8 cellular contexts compared by ENCODE assay signal in the genomic region with DNA sequence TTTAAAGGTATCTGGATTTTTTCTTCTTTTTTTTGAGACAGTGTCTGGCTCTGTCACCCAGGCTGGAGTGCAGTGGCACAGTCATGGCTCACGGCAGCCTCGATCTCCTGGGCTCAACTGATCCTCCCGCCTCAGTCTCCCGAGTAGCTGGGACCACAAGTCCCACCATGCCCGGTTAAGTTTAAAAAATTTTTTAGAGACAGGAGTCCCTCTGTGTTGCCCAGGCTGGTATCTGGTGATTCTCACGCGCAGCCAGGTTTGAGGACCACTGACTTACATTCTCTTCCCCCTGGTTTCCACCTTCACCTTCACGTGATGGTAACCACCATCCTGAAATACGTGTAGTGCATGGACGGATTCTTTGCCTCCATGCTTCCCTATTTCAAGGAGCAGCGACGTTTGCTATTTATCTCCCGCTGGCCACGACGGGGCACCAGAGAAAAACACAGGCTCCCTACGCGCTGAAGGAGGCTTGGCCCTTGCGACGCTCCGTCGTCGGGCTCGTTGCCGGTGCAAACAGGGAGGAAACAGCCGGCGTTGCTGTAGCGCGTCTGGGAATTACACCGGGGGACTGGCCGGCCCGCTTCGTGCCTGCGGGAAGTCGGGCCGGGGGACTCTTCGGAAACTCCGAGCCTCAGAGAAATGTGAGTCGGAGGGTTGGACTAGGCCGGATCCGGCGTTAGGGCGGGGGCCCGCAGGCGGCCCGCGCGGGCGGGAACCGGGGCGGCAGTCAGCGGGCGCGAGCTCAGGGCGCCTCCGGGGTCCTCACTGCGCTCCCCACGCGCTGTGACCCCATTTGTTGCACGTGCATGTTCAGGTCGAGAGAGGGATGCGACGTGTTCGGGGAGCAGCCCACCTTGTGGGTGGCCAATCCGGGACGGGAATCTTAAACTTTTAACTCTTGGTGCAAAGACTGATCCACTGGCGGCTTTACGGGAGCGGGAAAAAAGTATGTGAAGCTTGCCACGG. TPM values are rescaled to one million over a fixed set of nuclear protein-coding genes. Genes with fewer than 3 reads are reported as not detected.
DNase-seq lines count a peak whose midpoint lies in the region; ATAC-seq, FAIRE-seq and TF ChIP-seq lines count a peak whose summit lies in the region.

A gene with protein sequence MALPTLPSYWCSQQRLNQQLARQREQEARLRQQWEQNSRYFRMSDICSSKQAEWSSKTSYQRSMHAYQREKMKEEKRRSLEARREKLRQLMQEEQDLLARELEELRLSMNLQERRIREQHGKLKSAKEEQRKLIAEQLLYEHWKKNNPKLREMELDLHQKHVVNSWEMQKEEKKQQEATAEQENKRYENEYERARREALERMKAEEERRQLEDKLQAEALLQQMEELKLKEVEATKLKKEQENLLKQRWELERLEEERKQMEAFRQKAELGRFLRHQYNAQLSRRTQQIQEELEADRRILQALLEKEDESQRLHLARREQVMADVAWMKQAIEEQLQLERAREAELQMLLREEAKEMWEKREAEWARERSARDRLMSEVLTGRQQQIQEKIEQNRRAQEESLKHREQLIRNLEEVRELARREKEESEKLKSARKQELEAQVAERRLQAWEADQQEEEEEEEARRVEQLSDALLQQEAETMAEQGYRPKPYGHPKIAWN (plus strand): TSS at position 492 of the 969 bp plus-strand sequence. CDS start 2,753 bp downstream, outside the sequence.

- TF ChIP-seq RAD21 in H1 (IDR thresholded peaks at IDR 0.05 in 1 of 2, conservative IDR thresholded peaks at IDR 0.05 in 1 of 2; ENCODE audit: low read depth in 2 of 2, low read length in 2 of 2), result no peak

- no peak for TF ChIP-seq POLR2A in H1 (IDR thresholded peaks at IDR 0.05; ENCODE audit: control extremely low read depth in 1 of 2, low read depth in 2 of 2, low read length in 2 of 2)

- H3K4me3 ChIP-seq in BLaER1 (peak within 1 kb of the TSS; percentile 87), H1 (ENCODE audit: extremely low read depth in 1 of 4, insufficient read depth in 2 of 4, low read depth in 3 of 4, low read length in 4 of 4) (peak within 1 kb of the TSS; percentile 45 to 75 (median 66)), mesenchymal stem cell (ENCODE audit: insufficient read depth in 1 of 2, low read depth in 1 of 2, low read length in 2 of 2) (peak within 1 kb of the TSS; percentile 76 to 92)

- H3K79me1 ChIP-seq in H1 (ENCODE audit: low read depth, low read length) (no peaks in the 10 kb centered on the region), mesenchymal stem cell (replicated peaks; ENCODE audit: low read length, poor library complexity, severe bottlenecking) (peaks cover 15% of the 10 kb centered on the region)

- H2AFZ ChIP-seq in H1 (ENCODE audit: low read length) (peak within 1 kb of the TSS; percentile 95), mesenchymal stem cell (ENCODE audit: low read depth, low read length) (peak within 1 kb of the TSS; percentile 81)

- H3K4ac ChIP-seq in H1 (replicated peaks; ENCODE audit: insufficient read length, low read depth, low read length) (no peak within 1 kb of the TSS), mesenchymal stem cell (ENCODE audit: low read depth in 1 of 2, low read length in 2 of 2) (peak within 1 kb of the TSS in 1 of 2 experiments; percentile 93)

- ATAC-seq in GM19351 (IDR thresholded peaks at IDR 0.05; ENCODE audit: unreplicated experiment), result peak; percentile 79

- no peak within 1 kb of the TSS for H3K18ac ChIP-seq in H1 (ENCODE audit: extremely low read depth, low read length)
- H3K18ac ChIP-seq in mesenchymal stem cell (ENCODE audit: low read depth in 1 of 2, low read length in 2 of 2), result peak within 1 kb of the TSS; percentile 61 to 63

- WGBS in H1 (ENCODE audit: extremely low coverage in 1 of 2, insufficient coverage in 1 of 2, insufficient read length in 1 of 2, insufficient replicate concordance in 2 of 2, low coverage in 1 of 2, low lambda C conversion rate in 2 of 2, missing lambda C conversion rate in 1 of 2), 2 experiments, result 11% methylated on average over 42 of the region's 69 CpGs; no CpG with 5 or more reads in 1 of the 2 experiments
- 5% methylated on average over 67 of the region's 69 CpGs for WGBS in mesenchymal stem cell

- peak within 1 kb of the TSS; percentile 90 for H3K4me2 ChIP-seq in BLaER1
- peak within 1 kb of the TSS; percentile 86 to 93 for H3K4me2 ChIP-seq in H1 (ENCODE audit: insufficient read depth in 1 of 2, low read depth in 2 of 2, low read length in 2 of 2)
- peak within 1 kb of the TSS; percentile 98 for H3K4me2 ChIP-seq in mesenchymal stem cell (ENCODE audit: low read length, poor library complexity, severe bottlenecking)

- H3K79me2 ChIP-seq in H1 (ENCODE audit: control insufficient read depth in 1 of 2, insufficient read depth in 2 of 2, low read length in 2 of 2), result no peaks in the 10 kb centered on the region

- H3K14ac ChIP-seq in H1 (ENCODE audit: insufficient read length) (no peak within 1 kb of the TSS), mesenchymal stem cell (ENCODE audit: low read length in 2 of 2) (peak within 1 kb of the TSS in 1 of 2 experiments; percentile 11)

- no peak for TF ChIP-seq CTCF in H1 (IDR thresholded peaks at IDR 0.05; ENCODE audit: control extremely low read depth in 1 of 3, insufficient read depth in 1 of 3, low read depth in 1 of 3, low read length in 3 of 3)

- CTCF ChIA-PET in H1 (lab: Charles Lee; ENCODE audit: partially characterized antibody), result interaction anchor here (0.6 to 3.0 kb wide), 12 partner anchors 9 to 136 kb away, joined by 3 to 21 read pairs (median 4); no protein-coding TSS in a partner anchor

- H3K4me1 ChIP-seq in BLaER1 (peaks cover 33% of the 10 kb centered on the region), H1 (replicated peaks in 1 of 4; ENCODE audit: control insufficient read depth in 3 of 4, insufficient read depth in 4 of 4, low read length in 3 of 4) (peaks cover 0 to 10% (median 2%) of the 10 kb centered on the region in 4 experiments; a peak in 3 of 7 replicates), mesenchymal stem cell (ENCODE audit: control insufficient read depth, insufficient read depth, low read depth, low read length) (peaks cover 4% of the 10 kb centered on the region)

- H3K9ac ChIP-seq in BLaER1, result peak within 1 kb of the TSS; percentile 93
- H3K9ac ChIP-seq in H1 (replicated peaks in 1 of 4; ENCODE audit: extremely low read depth in 1 of 4, low read depth in 3 of 4, low read length in 3 of 4), result peak within 1 kb of the TSS; percentile 39 to 71 (median 44)
- peak within 1 kb of the TSS; percentile 91 for H3K9ac ChIP-seq in mesenchymal stem cell (ENCODE audit: low read length)

- DNase-seq in HS-5 (ENCODE audit: low read depth), result peak; percentile 68
- DNase-seq in NOMO-1 treated with DMSO at 0.1 percent for 48 hours (lab: John Stamatoyannopoulos, UW; ENCODE audit: unreplicated experiment), result peak; percentile 90
- peak; percentile 45 to 53 for DNase-seq in activated CD8-positive, alpha-beta memory T cell treated with anti-CD3 and anti-CD28 coated beads for 4 hours (ENCODE audit: low read depth in 2 of 2)
- peak; percentile 34 to 76 for DNase-seq in H1 (ENCODE audit: low read depth in 1 of 2, low spot score in 2 of 2)
- DNase-seq in mesenchymal stem cell, result peak; percentile 90
- peak; percentile 24 for DNase-seq in stimulated activated CD8-positive, alpha-beta memory T cell treated with anti-CD3 and anti-CD28 coated beads, Interleukin-12 subunit alpha, Interleukin-12 subunit beta, amount 100 ng/mL, for 24 hours (ENCODE audit: extremely low read depth)

- no peak within 1 kb of the TSS for H4K5ac ChIP-seq in H1 (ENCODE audit: insufficient read length, low read depth, low read length)

- H3K36me3 ChIP-seq in BLaER1 (peaks cover 24% of the 10 kb centered on the region), H1 (ENCODE audit: control insufficient read depth in 2 of 4, insufficient read depth in 4 of 4, low read length in 3 of 4) (peaks cover 0 to 6% (median 2%) of the 10 kb centered on the region in 4 experiments; a peak in 2 of 8 replicates), mesenchymal stem cell (ENCODE audit: control insufficient read depth in 1 of 2, insufficient read depth in 2 of 2, low read depth in 1 of 2, low read length in 2 of 2) (peaks cover 18 to 24% of the 10 kb centered on the region in 2 experiments)

- no peak within 1 kb of the TSS for H3K23ac ChIP-seq in H1 (ENCODE audit: insufficient read length)
- no peak within 1 kb of the TSS for H3K23ac ChIP-seq in mesenchymal stem cell (ENCODE audit: low read length in 2 of 2)

- H2BK12ac ChIP-seq in H1 (ENCODE audit: low read depth, low read length) (peak within 1 kb of the TSS; percentile 60; the same call in 1 of the 2 replicates), mesenchymal stem cell (ENCODE audit: low read length in 2 of 2) (peak within 1 kb of the TSS in 1 of 2 experiments; percentile 32)

- no peak within 1 kb of the TSS for H3K56ac ChIP-seq in H1 (replicated peaks; ENCODE audit: insufficient read length, low read depth, low read length)

- no peak for TF ChIP-seq EP300 in H1 (IDR thresholded peaks at IDR 0.05; ENCODE audit: borderline replicate concordance in 1 of 2, low read depth in 2 of 2, low read length in 2 of 2)

- POLR2A ChIA-PET in H1 (lab: Charles Lee; ENCODE audit: partially characterized antibody), result interaction anchor here (0.8 to 1.7 kb wide), 4 partner anchors 10 to 26 kb away, joined by 3 to 6 read pairs (median 4); no protein-coding TSS in a partner anchor

- H2BK5ac ChIP-seq in H1 (ENCODE audit: low read depth, low read length), result no peak within 1 kb of the TSS
- no peak within 1 kb of the TSS for H2BK5ac ChIP-seq in mesenchymal stem cell (ENCODE audit: low read depth, low read length, poor library complexity, severe bottlenecking)

- no peak for FAIRE-seq in H1 (lab: Jason Lieb, UNC)

- H2BK15ac ChIP-seq in H1 (ENCODE audit: low read length) (no peak within 1 kb of the TSS), mesenchymal stem cell (ENCODE audit: low read depth, poor library complexity, severe bottlenecking) (peak within 1 kb of the TSS; percentile 34)

- H2AK5ac ChIP-seq in H1 (ENCODE audit: low read depth, low read length) (no peak within 1 kb of the TSS), mesenchymal stem cell (ENCODE audit: low read length, severe bottlenecking) (no peak within 1 kb of the TSS)

- H3K9me3 ChIP-seq in BLaER1, result no peaks in the 10 kb centered on the region
- H3K9me3 ChIP-seq in H1 (ENCODE audit: insufficient read depth in 2 of 2, low read depth in 1 of 2, low read length in 1 of 2), result no peaks in the 10 kb centered on the region
- no peaks in the 10 kb centered on the region for H3K9me3 ChIP-seq in mesenchymal stem cell (ENCODE audit: control insufficient read depth, low read length)

- H2BK20ac ChIP-seq in H1 (ENCODE audit: low read length), result no peak within 1 kb of the TSS

- peak within 1 kb of the TSS; percentile 93 for H3K27ac ChIP-seq in BLaER1
- no peak within 1 kb of the TSS for H3K27ac ChIP-seq in H1 (ENCODE audit: low read depth, low read length)
- peak within 1 kb of the TSS; percentile 39 for H3K27ac ChIP-seq in mesenchymal stem cell (ENCODE audit: low read length, poor library complexity, severe bottlenecking)

- H4K91ac ChIP-seq in H1 (replicated peaks; ENCODE audit: insufficient read length, low read length) (no peak within 1 kb of the TSS), mesenchymal stem cell (ENCODE audit: low read length) (peak within 1 kb of the TSS; percentile 87)

- no peak within 1 kb of the TSS for H2BK120ac ChIP-seq in H1 (replicated peaks; ENCODE audit: low read depth, low read length)
- H2BK120ac ChIP-seq in mesenchymal stem cell (ENCODE audit: low read depth, low read length), result no peak within 1 kb of the TSS

- H4K8ac ChIP-seq in H1 (ENCODE audit: extremely low read depth, insufficient read depth, low read length) (peak within 1 kb of the TSS; percentile 81), mesenchymal stem cell (ENCODE audit: low read length) (peak within 1 kb of the TSS; percentile 95)

- H4K20me1 ChIP-seq in BLaER1 (no peaks in the 10 kb centered on the region), H1 (replicated peaks in 1 of 2; ENCODE audit: control insufficient read depth in 1 of 2, insufficient read depth in 2 of 2, low read length in 2 of 2) (peaks cover 0 to 6% of the 10 kb centered on the region in 2 experiments)

- H3K27me3 ChIP-seq in BLaER1 (no peaks in the 10 kb centered on the region), H1 (replicated peaks in 1 of 4; ENCODE audit: control insufficient read depth in 3 of 4, extremely low read depth in 1 of 4, insufficient read depth in 3 of 4, low read length in 3 of 4) (peaks cover 49 to 91% (median 87%) of the 10 kb centered on the region in 4 experiments), mesenchymal stem cell (ENCODE audit: control insufficient read depth in 1 of 2, insufficient read depth in 1 of 2, low read length in 2 of 2) (no peaks in the 10 kb centered on the region)

- peaks cover 8% of the 10 kb centered on the region for H3K23me2 ChIP-seq in H1 (ENCODE audit: low read depth, low read length)

RNA-seq across cellular contexts. Expression of the gene that starts here (rescaled TPM):
- 4.5 TPM in 2 replicates for total RNA-seq in H1 (2021; fragmentation: NEBNext Ultra II Directional; extraction: Animal tissue kit (Norgen Biotek cat#: 25700))
- polyA plus RNA-seq in H1 (2011; rRNA removed), result 2.8 and 4.8 TPM in 2 replicates
- polyA plus RNA-seq in H1 (2011; cell fraction: cytosol; rRNA removed), result 8.7 TPM
- polyA plus RNA-seq in H1 (2011; cell fraction: nucleus; rRNA removed), result 15.7 TPM
- polyA plus RNA-seq in H1 (2012, experiment 1 of 2), result 5.5 to 11.3 TPM (median 8.0 TPM) in 4 replicates
- 0.92 TPM for polyA plus RNA-seq in H1 (2012, experiment 2 of 2)
- 4.4 TPM for polyA plus RNA-seq in H1 (2013, experiment 1 of 2)
- polyA plus RNA-seq in H1 (2013, experiment 2 of 2), result 4.1 TPM
- polyA minus RNA-seq in H1 (2011; rRNA and poly(A)+ RNA removed), result 2.8 TPM in 2 replicates
- 5.1 TPM for polyA minus RNA-seq in H1 (2011; cell fraction: cytosol; rRNA and poly(A)+ RNA removed)
- 4.5 TPM for polyA minus RNA-seq in H1 (2011; cell fraction: nucleus; rRNA and poly(A)+ RNA removed)
- polyA plus RNA-seq in mesenchymal stem cell (2013, experiment 1 of 2), result 8.0 TPM
- polyA plus RNA-seq in mesenchymal stem cell (2013, experiment 2 of 2), result 7.8 TPM

Comparison
In these comparisons a context has a peak if more than half of its experiments do, and no peak if none do; other contexts are left out.
1. DNase-seq: peak in every context shown above with its lines; median percentile 90 in NOMO-1 treated with DMSO at 0.1 percent for 48 hours; 90 in mesenchymal stem cell; 68 in HS-5; 55 in H1; 49 in activated CD8-positive, alpha-beta memory T cell treated with anti-CD3 and anti-CD28 coated beads for 4 hours; 24 in stimulated activated CD8-positive, alpha-beta memory T cell treated with anti-CD3 and anti-CD28 coated beads, Interleukin-12 subunit alpha, Interleukin-12 subunit beta, amount 100 ng/mL, for 24 hours.